ENCODE assay signal across 8 cellular contexts in the genomic region with DNA sequence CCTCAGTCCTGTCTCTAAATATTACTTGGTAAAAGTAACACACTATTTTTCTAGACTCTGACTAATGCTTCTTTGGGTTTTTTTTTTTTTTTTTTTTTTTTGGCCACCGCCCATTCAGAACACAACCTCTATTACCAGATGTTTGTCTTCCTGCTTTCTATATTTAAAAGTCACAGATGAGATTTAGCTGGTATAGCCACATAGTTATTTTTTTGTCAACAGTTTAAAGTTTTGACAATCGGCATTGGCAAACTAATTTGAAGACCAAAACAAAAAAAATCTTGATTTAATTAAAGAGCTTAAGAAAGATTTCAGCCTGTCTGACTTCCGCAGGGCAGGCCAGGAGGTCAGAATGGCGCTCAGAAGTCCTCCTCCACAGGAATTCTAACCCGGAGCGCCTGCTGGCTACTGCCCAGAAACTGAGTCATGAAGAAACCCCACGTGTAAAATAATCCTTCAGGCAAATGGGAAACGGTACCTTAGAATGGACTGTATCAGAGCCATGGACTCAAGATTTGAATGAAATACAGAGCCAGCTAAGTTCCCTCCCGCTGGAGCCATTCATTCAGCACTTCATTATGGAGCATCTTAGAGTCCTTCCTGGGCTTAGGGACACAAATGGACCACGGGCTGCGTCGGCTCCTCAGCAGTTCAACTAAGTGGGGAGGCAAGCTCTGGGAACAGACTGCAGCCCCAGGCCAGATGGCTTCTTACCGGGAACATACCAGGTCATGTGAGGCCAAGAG. TPM values are rescaled to one million over a fixed set of nuclear protein-coding genes. Genes with fewer than 3 reads are reported as not detected.
DNase-seq lines count a peak whose midpoint lies in the region; ATAC-seq lines count a peak whose summit lies in the region.

No MANE protein-coding gene starts in this region.

- peaks cover 38% of the 10 kb centered on the region for H3K4me1 ChIP-seq in GM23248 (ENCODE audit: insufficient read depth)
- H3K4me1 ChIP-seq in adipocyte (ENCODE audit: control insufficient read depth, insufficient read depth, low read length) = peaks cover 56% of the 10 kb centered on the region

- intact Hi-C loops in cardiac septum (cut with DNase I) (loop anchor here (1.0 kb wide), 1 partner anchor 25 kb away; no protein-coding TSS in a partner anchor), sciatic nerve (cut with DNase I) (no loop called here)
- intact Hi-C loops in activated CD4-positive, alpha-beta T cell treated with anti-CD3 and anti-CD28 coated beads, Interleukin-2, amount 10 ng/mL, durations not matched to agents 24 days and 14 days (cut with micrococcal nuclease) = loop anchor here (10.0 kb wide), 1 partner anchor 75 kb away; no protein-coding TSS in a partner anchor

- peak; percentile 93 for DNase-seq in GM23248
- peak; percentile 98 for DNase-seq in adipocyte (ENCODE audit: low read depth)
- peak; percentile 91 for DNase-seq in cardiac septum (ENCODE audit: low spot score)
- DNase-seq in sciatic nerve (ENCODE audit: low spot score) = peak; percentile 92
- DNase-seq in activated CD4-positive, alpha-beta T cell treated with anti-CD3 and anti-CD28 coated beads, Interleukin-2, amount 10 ng/mL, durations not matched to agents 24 days and 14 days = no peak
- DNase-seq in activated T-cell treated with anti-CD3 and anti-CD28 coated beads, Interleukin-2, amount 50 U/mL, for 24 hours = no peak

- H3K9me2 ChIP-seq in GM23248 (ENCODE audit: insufficient read depth) = no peaks in the 10 kb centered on the region

- H3K9ac ChIP-seq in GM23248 (peak overlapping the region; percentile 69), adipocyte (ENCODE audit: low read length) (peak overlapping the region; percentile 69)

- H3K27me3 Mint-ChIP-seq in activated T-helper 17 cell treated with anti-CD3 and anti-CD28 coated beads, Interleukin-2, amount 50 U/mL, for 72 hours = no peaks in the 10 kb centered on the region
- peaks cover 7% of the 10 kb centered on the region for H3K27me3 Mint-ChIP-seq in activated CD4-positive, alpha-beta T cell treated with anti-CD3 and anti-CD28 coated beads, Interleukin-2, amount 10 ng/mL, durations not matched to agents 24 days and 14 days
- H3K27me3 Mint-ChIP-seq in activated T-cell treated with anti-CD3 and anti-CD28 coated beads, Interleukin-2, amount 50 U/mL, for 24 hours = no peaks in the 10 kb centered on the region

- H3K9me3 Mint-ChIP-seq in activated T-helper 17 cell treated with anti-CD3 and anti-CD28 coated beads, Interleukin-2, amount 50 U/mL, for 72 hours = no peaks in the 10 kb centered on the region
- H3K9me3 Mint-ChIP-seq in activated CD4-positive, alpha-beta T cell treated with anti-CD3 and anti-CD28 coated beads, Interleukin-2, amount 10 ng/mL, durations not matched to agents 24 days and 14 days = no peaks in the 10 kb centered on the region
- H3K9me3 Mint-ChIP-seq in activated T-cell treated with anti-CD3 and anti-CD28 coated beads, Interleukin-2, amount 50 U/mL, for 24 hours = no peaks in the 10 kb centered on the region

- no peaks in the 10 kb centered on the region for H3K9me3 ChIP-seq in GM23248 (ENCODE audit: low read depth)
- H3K9me3 ChIP-seq in adipocyte (ENCODE audit: control insufficient read depth, low read length) = no peaks in the 10 kb centered on the region

- no peaks in the 10 kb centered on the region for H4K20me1 ChIP-seq in GM23248 (ENCODE audit: insufficient read depth)

- H3K27me3 ChIP-seq in GM23248 (replicated peaks; ENCODE audit: insufficient read depth) = no peaks in the 10 kb centered on the region
- H3K27me3 ChIP-seq in adipocyte (replicated peaks; ENCODE audit: control insufficient read depth, insufficient read depth, low read length) = no peaks in the 10 kb centered on the region

- 1% methylated on average over 13 of the region's 13 CpGs for WGBS in GM23248 (ENCODE audit: low coverage in 1 of 2, low lambda C conversion rate in 2 of 2, missing lambda C conversion rate in 2 of 2), 2 experiments

- H3K4me1 Mint-ChIP-seq in activated T-helper 17 cell treated with anti-CD3 and anti-CD28 coated beads, Interleukin-2, amount 50 U/mL, for 72 hours = no peaks in the 10 kb centered on the region
- H3K4me1 Mint-ChIP-seq in activated CD4-positive, alpha-beta T cell treated with anti-CD3 and anti-CD28 coated beads, Interleukin-2, amount 10 ng/mL, durations not matched to agents 24 days and 14 days = no peaks in the 10 kb centered on the region
- peaks cover 1% of the 10 kb centered on the region for H3K4me1 Mint-ChIP-seq in activated T-cell treated with anti-CD3 and anti-CD28 coated beads, Interleukin-2, amount 50 U/mL, for 24 hours (ENCODE audit: low read depth)

- no peaks in the 10 kb centered on the region for H3K79me2 ChIP-seq in GM23248 (ENCODE audit: insufficient read depth)

- H3K4me2 ChIP-seq in GM23248 (ENCODE audit: unreplicated experiment) = peak overlapping the region; percentile 85

- H3K27ac ChIP-seq in GM23248 = peak overlapping the region; percentile 87

- no peaks in the 10 kb centered on the region for H3K36me3 ChIP-seq in GM23248 (ENCODE audit: low read depth)
- no peaks in the 10 kb centered on the region for H3K36me3 ChIP-seq in adipocyte (ENCODE audit: control insufficient read depth, insufficient read depth, low read length, severe bottlenecking)

- H3K4me3 ChIP-seq in GM23248 (peak overlapping the region; percentile 62), adipocyte (ENCODE audit: low read length) (peak overlapping the region; percentile 63)

- H3K4me3 Mint-ChIP-seq in activated T-helper 17 cell treated with anti-CD3 and anti-CD28 coated beads, Interleukin-2, amount 50 U/mL, for 72 hours = no peak overlapping the region
- no peak overlapping the region for H3K4me3 Mint-ChIP-seq in activated CD4-positive, alpha-beta T cell treated with anti-CD3 and anti-CD28 coated beads, Interleukin-2, amount 10 ng/mL, durations not matched to agents 24 days and 14 days
- no peak overlapping the region for H3K4me3 Mint-ChIP-seq in activated T-cell treated with anti-CD3 and anti-CD28 coated beads, Interleukin-2, amount 50 U/mL, for 24 hours

- H2AFZ ChIP-seq in GM23248 = peak overlapping the region; percentile 76

- peaks cover 35% of the 10 kb centered on the region for H3F3A ChIP-seq in GM23248 (ENCODE audit: insufficient read depth)

- no peak overlapping the region for H3K27ac Mint-ChIP-seq in activated T-helper 17 cell treated with anti-CD3 and anti-CD28 coated beads, Interleukin-2, amount 50 U/mL, for 72 hours
- no peak overlapping the region for H3K27ac Mint-ChIP-seq in activated CD4-positive, alpha-beta T cell treated with anti-CD3 and anti-CD28 coated beads, Interleukin-2, amount 10 ng/mL, durations not matched to agents 24 days and 14 days
- H3K27ac Mint-ChIP-seq in activated T-cell treated with anti-CD3 and anti-CD28 coated beads, Interleukin-2, amount 50 U/mL, for 24 hours = no peak overlapping the region

- in situ Hi-C loops in GM23248 (cut with MboI) = no loop called here

- ATAC-seq in sciatic nerve (peak; percentile 93), HG03521 (IDR thresholded peaks at IDR 0.05; ENCODE audit: unreplicated experiment) (no peak)
- ATAC-seq in activated T-helper 17 cell treated with anti-CD3 and anti-CD28 coated beads, Interleukin-2, amount 50 U/mL, for 72 hours (replicated peaks) = no peak

- H3K36me3 Mint-ChIP-seq in activated T-helper 17 cell treated with anti-CD3 and anti-CD28 coated beads, Interleukin-2, amount 50 U/mL, for 72 hours (ENCODE audit: low read depth) = no peaks in the 10 kb centered on the region
- no peaks in the 10 kb centered on the region for H3K36me3 Mint-ChIP-seq in activated CD4-positive, alpha-beta T cell treated with anti-CD3 and anti-CD28 coated beads, Interleukin-2, amount 10 ng/mL, durations not matched to agents 24 days and 14 days (ENCODE audit: low read depth)
- no peaks in the 10 kb centered on the region for H3K36me3 Mint-ChIP-seq in activated T-cell treated with anti-CD3 and anti-CD28 coated beads, Interleukin-2, amount 50 U/mL, for 24 hours (ENCODE audit: low read depth)

RNA-seq across cellular contexts. Expression of a gene that starts 55.6 kb away (rescaled TPM):
- 6.1 and 11.4 TPM in 2 replicates for total RNA-seq in GM23248 (2014; rRNA removed; shearing (Covaris generic))
- polyA plus RNA-seq in GM23248 (2016; fragmentation: Nextera tagmentation; extraction: Ambion mirVana) = 4.4 and 4.5 TPM in 2 replicates
- total RNA-seq in cardiac septum (14.0 TPM), sciatic nerve (50.2 TPM)
- 1 to 10 TPM; 5.8 to 6.2 TPM for total RNA-seq in activated T-helper 17 cell treated with anti-CD3 and anti-CD28 coated beads, Interleukin-2, amount 50 U/mL, for 72 hours
- 5.6 and 6.7 TPM in 2 replicates for total RNA-seq in activated CD4-positive, alpha-beta T cell treated with anti-CD3 and anti-CD28 coated beads, Interleukin-2, amount 10 ng/mL, durations not matched to agents 24 days and 14 days

Comparison
In these comparisons a context has a peak if more than half of its experiments do, and no peak if none do; other contexts are left out.
1. DNase-seq: peak in GM23248 (single experiment), adipocyte (single experiment), cardiac septum (single experiment) and sciatic nerve (single experiment); none in activated CD4-positive, alpha-beta T cell treated with anti-CD3 and anti-CD28 coated beads, Interleukin-2, amount 10 ng/mL, durations not matched to agents 24 days and 14 days (single experiment) and activated T-cell treated with anti-CD3 and anti-CD28 coated beads, Interleukin-2, amount 50 U/mL, for 24 hours (single experiment).